In the genomic region with DNA sequence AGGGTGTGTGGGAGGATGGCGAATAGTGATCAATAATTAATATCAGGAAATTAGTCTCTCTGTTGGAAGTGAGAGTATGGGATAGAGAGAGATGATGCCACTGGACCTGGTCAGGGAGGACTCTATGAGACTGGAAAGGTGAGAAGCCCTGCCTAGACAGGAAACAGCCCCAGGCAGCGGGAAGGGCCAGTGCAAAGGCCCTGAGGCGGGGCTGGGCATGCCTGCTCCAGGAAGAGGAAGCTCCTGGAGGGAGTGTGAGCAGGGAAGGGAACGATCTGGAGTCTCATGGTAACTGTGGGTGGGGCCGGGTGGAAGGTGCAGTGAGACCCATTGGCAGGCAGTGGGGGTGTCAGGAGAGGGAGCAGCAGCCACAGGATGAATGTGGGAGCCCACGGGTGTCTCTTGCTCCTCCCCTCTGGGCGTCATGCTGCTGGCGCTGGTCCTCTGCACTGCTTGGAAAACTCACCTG, we compare ENCODE assay signal across 1 cellular context.
TF ChIP-seq lines count a peak whose summit lies in the region.

No MANE protein-coding gene starts in this region.

TF ChIP-seq in HCT116, 20 proteins besides CTCF, POLR2A, EP300 and RAD21:
- TF ChIP-seq SP1 (IDR thresholded peaks at IDR 0.05; ENCODE audit: low read depth) = no peak
- TF ChIP-seq, protein P1, sequence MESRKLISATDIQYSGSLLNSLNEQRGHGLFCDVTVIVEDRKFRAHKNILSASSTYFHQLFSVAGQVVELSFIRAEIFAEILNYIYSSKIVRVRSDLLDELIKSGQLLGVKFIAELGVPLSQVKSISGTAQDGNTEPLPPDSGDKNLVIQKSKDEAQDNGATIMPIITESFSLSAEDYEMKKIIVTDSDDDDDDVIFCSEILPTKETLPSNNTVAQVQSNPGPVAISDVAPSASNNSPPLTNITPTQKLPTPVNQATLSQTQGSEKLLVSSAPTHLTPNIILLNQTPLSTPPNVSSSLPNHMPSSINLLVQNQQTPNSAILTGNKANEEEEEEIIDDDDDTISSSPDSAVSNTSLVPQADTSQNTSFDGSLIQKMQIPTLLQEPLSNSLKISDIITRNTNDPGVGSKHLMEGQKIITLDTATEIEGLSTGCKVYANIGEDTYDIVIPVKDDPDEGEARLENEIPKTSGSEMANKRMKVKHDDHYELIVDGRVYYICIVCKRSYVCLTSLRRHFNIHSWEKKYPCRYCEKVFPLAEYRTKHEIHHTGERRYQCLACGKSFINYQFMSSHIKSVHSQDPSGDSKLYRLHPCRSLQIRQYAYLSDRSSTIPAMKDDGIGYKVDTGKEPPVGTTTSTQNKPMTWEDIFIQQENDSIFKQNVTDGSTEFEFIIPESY (IDR thresholded peaks at IDR 0.05; ENCODE audit: extremely low read depth, insufficient replicate concordance, low read length) = no peak
- no peak for TF ChIP-seq CBX3 (IDR thresholded peaks at IDR 0.05; ENCODE audit: low read depth)
- no peak for TF ChIP-seq ELF1 (IDR thresholded peaks at IDR 0.05; ENCODE audit: borderline replicate concordance, low read depth)
- TF ChIP-seq TCF7L2 (IDR thresholded peaks at IDR 0.05; ENCODE audit: borderline replicate concordance, extremely low read depth, insufficient read depth, insufficient read length) = no peak
- TF ChIP-seq CEBPB (IDR thresholded peaks at IDR 0.05; ENCODE audit: low read depth) = no peak
- no peak for TF ChIP-seq JUND (IDR thresholded peaks at IDR 0.05)
- TF ChIP-seq EZH2phosphoT487 (IDR thresholded peaks at IDR 0.05; ENCODE audit: borderline replicate concordance) = no peak
- no peak for TF ChIP-seq EZH2 (IDR thresholded peaks at IDR 0.05)
- TF ChIP-seq ZFX (IDR thresholded peaks at IDR 0.05) = no peak
- TF ChIP-seq, protein P2, sequence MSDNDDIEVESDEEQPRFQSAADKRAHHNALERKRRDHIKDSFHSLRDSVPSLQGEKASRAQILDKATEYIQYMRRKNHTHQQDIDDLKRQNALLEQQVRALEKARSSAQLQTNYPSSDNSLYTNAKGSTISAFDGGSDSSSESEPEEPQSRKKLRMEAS (IDR thresholded peaks at IDR 0.05) = no peak
- TF ChIP-seq SIN3A (IDR thresholded peaks at IDR 0.05; ENCODE audit: low read depth) = no peak
- TF ChIP-seq SRF (IDR thresholded peaks at IDR 0.05; ENCODE audit: low read depth) = no peak
- TF ChIP-seq EGR1 (IDR thresholded peaks at IDR 0.05; ENCODE audit: low read depth) = no peak
- no peak for TF ChIP-seq POLR2AphosphoS5 (IDR thresholded peaks at IDR 0.05; ENCODE audit: low read depth, low read length)
- TF ChIP-seq, protein P3, sequence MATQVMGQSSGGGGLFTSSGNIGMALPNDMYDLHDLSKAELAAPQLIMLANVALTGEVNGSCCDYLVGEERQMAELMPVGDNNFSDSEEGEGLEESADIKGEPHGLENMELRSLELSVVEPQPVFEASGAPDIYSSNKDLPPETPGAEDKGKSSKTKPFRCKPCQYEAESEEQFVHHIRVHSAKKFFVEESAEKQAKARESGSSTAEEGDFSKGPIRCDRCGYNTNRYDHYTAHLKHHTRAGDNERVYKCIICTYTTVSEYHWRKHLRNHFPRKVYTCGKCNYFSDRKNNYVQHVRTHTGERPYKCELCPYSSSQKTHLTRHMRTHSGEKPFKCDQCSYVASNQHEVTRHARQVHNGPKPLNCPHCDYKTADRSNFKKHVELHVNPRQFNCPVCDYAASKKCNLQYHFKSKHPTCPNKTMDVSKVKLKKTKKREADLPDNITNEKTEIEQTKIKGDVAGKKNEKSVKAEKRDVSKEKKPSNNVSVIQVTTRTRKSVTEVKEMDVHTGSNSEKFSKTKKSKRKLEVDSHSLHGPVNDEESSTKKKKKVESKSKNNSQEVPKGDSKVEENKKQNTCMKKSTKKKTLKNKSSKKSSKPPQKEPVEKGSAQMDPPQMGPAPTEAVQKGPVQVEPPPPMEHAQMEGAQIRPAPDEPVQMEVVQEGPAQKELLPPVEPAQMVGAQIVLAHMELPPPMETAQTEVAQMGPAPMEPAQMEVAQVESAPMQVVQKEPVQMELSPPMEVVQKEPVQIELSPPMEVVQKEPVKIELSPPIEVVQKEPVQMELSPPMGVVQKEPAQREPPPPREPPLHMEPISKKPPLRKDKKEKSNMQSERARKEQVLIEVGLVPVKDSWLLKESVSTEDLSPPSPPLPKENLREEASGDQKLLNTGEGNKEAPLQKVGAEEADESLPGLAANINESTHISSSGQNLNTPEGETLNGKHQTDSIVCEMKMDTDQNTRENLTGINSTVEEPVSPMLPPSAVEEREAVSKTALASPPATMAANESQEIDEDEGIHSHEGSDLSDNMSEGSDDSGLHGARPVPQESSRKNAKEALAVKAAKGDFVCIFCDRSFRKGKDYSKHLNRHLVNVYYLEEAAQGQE (IDR thresholded peaks at IDR 0.05; ENCODE audit: low read depth) = no peak
- TF ChIP-seq FOSL1 (IDR thresholded peaks at IDR 0.05; ENCODE audit: low read depth) = no peak
